Comparison of ENCODE assay signal across 8 cellular contexts in genomic region chr13:19958119-19959111, GRCh38. TPM values are rescaled to one million over a fixed set of nuclear protein-coding genes. Genes with fewer than 3 reads are reported as not detected.
DNase-seq lines count a peak whose midpoint lies in the region; ATAC-seq, FAIRE-seq and TF ChIP-seq lines count a peak whose summit lies in the region.

Gene ZMYM2 (plus strand): TSS chr13:19958727. CDS start chr13:19993073, 34,346 bp downstream.

- H3K36me3 ChIP-seq in OCI-LY3 (replicated peaks; ENCODE audit: low read depth, low read length) = peaks cover 24% of the 10 kb centered on the region

- H3K27ac Mint-ChIP-seq in endothelial cell (ENCODE audit: unreplicated experiment) (peak within 1 kb of the TSS; percentile 93), mesothelial cell of epicardium (peak within 1 kb of the TSS; percentile 96)

- no peaks in the 10 kb centered on the region for H3K27me3 ChIP-seq in OCI-LY3 (ENCODE audit: low read depth, low read length)

- no peaks in the 10 kb centered on the region for H3K9me3 Mint-ChIP-seq in endothelial cell (ENCODE audit: unreplicated experiment)
- peaks cover 8% of the 10 kb centered on the region for H3K9me3 Mint-ChIP-seq in mesothelial cell of epicardium

- peak within 1 kb of the TSS; percentile 90 for H3K4me3 ChIP-seq in OCI-LY3 (ENCODE audit: low read length)

- H3K4me1 Mint-ChIP-seq in endothelial cell (ENCODE audit: unreplicated experiment) (peaks cover 13% of the 10 kb centered on the region), mesothelial cell of epicardium (peaks cover 28% of the 10 kb centered on the region)

- ATAC-seq in GM21528 (IDR thresholded peaks at IDR 0.05; ENCODE audit: low FRiP score, unreplicated experiment) = peak; percentile 81

- H3K9ac ChIP-seq in OCI-LY3 (ENCODE audit: low read length) = peak within 1 kb of the TSS; percentile 97

- TF ChIP-seq CTCF in D721Med (IDR thresholded peaks at IDR 0.05; ENCODE audit: insufficient read depth, missing control alignments) (no peak), OCI-LY3 (IDR thresholded peaks at IDR 0.05; ENCODE audit: low read depth, low read length) (no peak), endothelial cell (IDR thresholded peaks at IDR 0.05; ENCODE audit: unreplicated experiment) (no peak), mesothelial cell of epicardium (IDR thresholded peaks at IDR 0.05; ENCODE audit: unreplicated experiment) (no peak)

- peak within 1 kb of the TSS; percentile 97 for H3K4me3 Mint-ChIP-seq in endothelial cell (ENCODE audit: unreplicated experiment)
- peak within 1 kb of the TSS; percentile 98 for H3K4me3 Mint-ChIP-seq in mesothelial cell of epicardium

- peak within 1 kb of the TSS; percentile 31 for H2AFZ ChIP-seq in OCI-LY3 (ENCODE audit: low read depth, low read length)

- H3K4me2 ChIP-seq in OCI-LY3 (ENCODE audit: low read length) = peak within 1 kb of the TSS; percentile 98

- H3K36me3 Mint-ChIP-seq in endothelial cell (ENCODE audit: low read depth, unreplicated experiment) = peaks cover 6% of the 10 kb centered on the region
- H3K36me3 Mint-ChIP-seq in mesothelial cell of epicardium = peaks cover 4% of the 10 kb centered on the region

- DNase-seq in D721Med (ENCODE audit: insufficient read length, low spot score) (peak; percentile 81), HuH-7.5 (ENCODE audit: low spot score) (peak; percentile 93), endothelial cell (ENCODE audit: low spot score) (peak; percentile 100), mesothelial cell of epicardium (ENCODE audit: low spot score in 2 of 2, unreplicated experiment in 2 of 2) (peak; percentile 100)
- DNase-seq in activated CD8-positive, alpha-beta memory T cell treated with anti-CD3 and anti-CD28 coated beads, Interleukin-2, amount 50 U/mL, for 48 hours = peak; percentile 98
- DNase-seq in stimulated activated CD8-positive, alpha-beta memory T cell treated with anti-CD3 and anti-CD28 coated beads, Interleukin-15, amount 100 ng/mL, for 4 hours (ENCODE audit: low read depth in 2 of 2) = peak; percentile 91 to 96

- no peaks in the 10 kb centered on the region for H3K9me3 ChIP-seq in OCI-LY3 (ENCODE audit: insufficient read depth, low read length)

- peak within 1 kb of the TSS; percentile 87 for H3K27ac ChIP-seq in OCI-LY3 (ENCODE audit: low read length)

- H3K27me3 Mint-ChIP-seq in endothelial cell (ENCODE audit: unreplicated experiment) (peaks cover 11% of the 10 kb centered on the region), mesothelial cell of epicardium (ENCODE audit: low read depth) (no peaks in the 10 kb centered on the region)

- no peak for FAIRE-seq in D721Med (lab: Jason Lieb, UNC)

- peaks cover 45% of the 10 kb centered on the region for H3K79me2 ChIP-seq in OCI-LY3 (ENCODE audit: low read length)

- H4K20me1 ChIP-seq in OCI-LY3 (ENCODE audit: insufficient read depth, low read length) = peaks cover 27% of the 10 kb centered on the region

- peaks cover 25% of the 10 kb centered on the region for H3K4me1 ChIP-seq in OCI-LY3 (ENCODE audit: low read length)

RNA-seq across cellular contexts. Expression of gene ZMYM2, which starts in this region (rescaled TPM):
- total RNA-seq in endothelial cell (ENCODE audit: unreplicated experiment) = 124 TPM
- 206 to 212 TPM (median 208 TPM) in 3 replicates for total RNA-seq in mesothelial cell of epicardium

Comparison
In these comparisons a context has a peak if more than half of its experiments do, and no peak if none do; other contexts are left out.
1. Peak in every context shown above with its lines: DNase-seq, ATAC-seq, H3K4me3 ChIP-seq and H3K27ac ChIP-seq.